In the genomic region with DNA sequence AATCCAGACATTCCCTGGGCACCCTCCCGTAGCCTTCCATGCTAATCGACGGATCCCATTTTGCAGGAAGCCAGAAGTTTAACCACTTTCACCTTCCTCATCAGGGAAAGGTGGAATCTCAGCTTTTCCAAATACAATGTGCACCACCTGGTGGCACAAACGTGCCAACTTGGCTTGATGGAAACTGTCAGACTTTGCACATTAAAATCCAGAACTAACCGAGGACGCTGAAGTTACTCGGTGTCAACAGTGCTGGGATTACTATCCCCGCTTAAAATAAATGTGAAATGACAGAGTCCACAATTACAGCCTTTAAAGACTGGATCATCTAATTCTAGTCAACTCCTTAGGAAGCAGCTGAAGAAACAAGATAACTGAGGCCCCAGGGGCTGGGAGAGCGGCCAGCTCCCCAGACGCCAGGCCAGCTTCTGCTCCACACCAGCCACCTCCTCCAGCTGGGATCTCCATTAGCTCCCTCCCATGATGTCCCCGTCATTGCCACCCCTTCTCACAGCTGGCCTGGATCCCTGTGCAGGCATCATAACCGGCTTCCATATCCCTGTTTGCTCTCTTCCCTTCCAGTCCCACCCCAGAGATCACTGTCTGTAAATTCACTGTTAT, we compare ENCODE assay signal across 8 cellular contexts. TPM values are rescaled to one million over a fixed set of nuclear protein-coding genes. Genes with fewer than 3 reads are reported as not detected.
DNase-seq lines count a peak whose midpoint lies in the region; ATAC-seq and TF ChIP-seq lines count a peak whose summit lies in the region.

No MANE protein-coding gene starts in this region.

- no peaks in the 10 kb centered on the region for H3K27me3 ChIP-seq in BLaER1 treated with 17β-estradiol and CSF1 and Interleukin-3, amounts not matched to agents 10 nM and 100 nM
- H3K27me3 ChIP-seq in right atrium auricular region, result no peaks in the 10 kb centered on the region

- no peak overlapping the region for H3K4me3 ChIP-seq in BLaER1 treated with 17β-estradiol and CSF1 and Interleukin-3, amounts not matched to agents 10 nM and 100 nM
- no peak overlapping the region for H3K4me3 ChIP-seq in right atrium auricular region

- H3K4me2 ChIP-seq in BLaER1 treated with 17β-estradiol and CSF1 and Interleukin-3, amounts not matched to agents 10 nM and 100 nM, result peak overlapping the region; percentile 36 to 79 (median 62); a peak in 16 of 22 replicates

- H3K27ac ChIP-seq in BLaER1 treated with 17β-estradiol and CSF1 and Interleukin-3, amounts not matched to agents 10 nM and 100 nM, result no peak overlapping the region
- peak overlapping the region; percentile 23 to 29 for H3K27ac ChIP-seq in right atrium auricular region

- H3K9me3 ChIP-seq in BLaER1 treated with 17β-estradiol and CSF1 and Interleukin-3, amounts not matched to agents 10 nM and 100 nM (replicated peaks in 1 of 11), result no peaks in the 10 kb centered on the region
- H3K9me3 ChIP-seq in right atrium auricular region, result no peaks in the 10 kb centered on the region

- no peaks in the 10 kb centered on the region for H3K36me3 ChIP-seq in BLaER1 treated with 17β-estradiol and CSF1 and Interleukin-3, amounts not matched to agents 10 nM and 100 nM
- no peaks in the 10 kb centered on the region for H3K36me3 ChIP-seq in right atrium auricular region

- TF ChIP-seq CTCF in right atrium auricular region (IDR thresholded peaks at IDR 0.05), result peak; percentile 35 to 69

- peaks cover 8 to 46% (median 34%) of the 10 kb centered on the region in 10 experiments; a peak in 17 of 20 replicates for H3K4me1 ChIP-seq in BLaER1 treated with 17β-estradiol and CSF1 and Interleukin-3, amounts not matched to agents 10 nM and 100 nM
- peaks cover 0 to 21% of the 10 kb centered on the region in 2 donors for H3K4me1 ChIP-seq in right atrium auricular region

- no peak for ATAC-seq in HG03565 (IDR thresholded peaks at IDR 0.05; ENCODE audit: unreplicated experiment)

- DNase-seq in HuH-7.5 (ENCODE audit: low spot score) (peak; percentile 13), activated T-cell treated with anti-CD3 and anti-CD28 coated beads for 1 hour (ENCODE audit: low read depth) (peak; percentile 19), right atrium auricular region (ENCODE audit: low spot score) (no peak), germinal center (ENCODE audit: low spot score) (no peak), mesenteric fat pad (ENCODE audit: low spot score) (no peak)
- peak; percentile 35 to 36 for DNase-seq in stimulated activated CD4-positive, alpha-beta T cell treated with anti-CD3 and anti-CD28 coated beads, Interleukin-2, amount 100 ng/mL, for 24 hours

- no peak overlapping the region for H3K9ac ChIP-seq in BLaER1 treated with 17β-estradiol and CSF1 and Interleukin-3, amounts not matched to agents 10 nM and 100 nM

- H4K20me1 ChIP-seq in BLaER1 treated with 17β-estradiol and CSF1 and Interleukin-3, amounts not matched to agents 10 nM and 100 nM, result no peaks in the 10 kb centered on the region

RNA-seq across cellular contexts. Expression of gene RETREG1, which starts 50.2 kb away (rescaled TPM):
- total RNA-seq in right atrium auricular region (100 to 1,000 TPM; 102 to 180 TPM), mesenteric fat pad (63.4 TPM)

Comparison
In these comparisons a context has a peak if more than half of its experiments do, and no peak if none do; other contexts are left out.
1. H3K27ac ChIP-seq: peak in right atrium auricular region (2 of 2); none in BLaER1 treated with 17β-estradiol and CSF1 and Interleukin-3, amounts not matched to agents 10 nM and 100 nM (0 of 11).
2. DNase-seq: peak in HuH-7.5 (single experiment), activated T-cell treated with anti-CD3 and anti-CD28 coated beads for 1 hour (single experiment) and stimulated activated CD4-positive, alpha-beta T cell treated with anti-CD3 and anti-CD28 coated beads, Interleukin-2, amount 100 ng/mL, for 24 hours (2 of 2); none in right atrium auricular region (single experiment), germinal center (single experiment) and mesenteric fat pad (single experiment).